In the genomic region with DNA sequence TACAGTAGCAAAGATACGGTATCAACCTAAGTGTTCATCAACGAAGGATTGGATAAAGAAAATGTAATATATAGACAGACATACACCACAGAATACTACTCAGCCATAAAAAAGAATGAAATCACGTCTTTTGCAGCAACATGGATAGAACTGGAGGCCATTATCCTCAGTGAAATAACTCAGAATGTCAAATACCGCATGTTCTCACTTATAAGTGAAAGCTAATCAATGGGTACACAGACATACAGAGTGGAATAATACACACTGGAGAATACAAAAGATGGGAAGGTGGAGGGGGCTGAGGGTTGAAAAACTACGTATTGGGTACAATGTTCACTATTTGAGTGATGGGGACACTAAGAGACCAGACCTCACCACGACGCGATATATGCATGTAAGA, we compare ENCODE assay signal across 10 cellular contexts. TPM values are rescaled to one million over a fixed set of nuclear protein-coding genes. Genes with fewer than 3 reads are reported as not detected.
DNase-seq lines count a peak whose midpoint lies in the region; ATAC-seq and TF ChIP-seq lines count a peak whose summit lies in the region.
"Had no signal": no experiment of that assay in that cellular context is flagged by ENCODE, and none has a peak within 500 bp of the region (broad histone marks: within the 10 kb centered on the region; RNA-seq: fewer than 3 reads in every experiment).

No MANE protein-coding gene starts in this region.

- no peaks in the 10 kb centered on the region for H3K27me3 ChIP-seq in cardiac muscle cell
- H3K27me3 ChIP-seq in right cardiac atrium (ENCODE audit: control insufficient read depth, insufficient read depth) = no peaks in the 10 kb centered on the region
- no peaks in the 10 kb centered on the region for H3K27me3 ChIP-seq in hepatocyte
- no peaks in the 10 kb centered on the region for H3K27me3 ChIP-seq in stomach

- POLR2A ChIA-PET in activated CD4-positive, alpha-beta memory T cell treated with anti-CD3 and anti-CD28 coated beads for 36 hours (lab: Charles Lee) = no interaction called here

- TF ChIP-seq CTCF in cardiac muscle cell (IDR thresholded peaks at IDR 0.05; ENCODE audit: low read depth, low read length) (no peak), hepatocyte (IDR thresholded peaks at IDR 0.05; ENCODE audit: poor library complexity) (no peak), stomach (IDR thresholded peaks at IDR 0.05) (no peak)

- H3K27ac ChIP-seq in cardiac muscle cell (no peak overlapping the region), right cardiac atrium (ENCODE audit: low read length) (no peak overlapping the region), hepatocyte (no peak overlapping the region), stomach (no peak overlapping the region)

- H3K4me2 ChIP-seq in hepatocyte = peak overlapping the region; percentile 81

- no peaks in the 10 kb centered on the region for H3K9me2 ChIP-seq in hepatocyte (replicated peaks; ENCODE audit: insufficient read depth)

- H3K4me3 ChIP-seq in cardiac muscle cell (peak overlapping the region; percentile 77), right cardiac atrium (ENCODE audit: low read length) (no peak overlapping the region), hepatocyte (no peak overlapping the region), stomach (peak overlapping the region in 3 of 4 donors; percentile 65 to 91 (median 91))

- H3K4me1 Mint-ChIP-seq in activated CD4-positive, alpha-beta memory T cell treated with anti-CD3 and anti-CD28 coated beads for 36 hours (ENCODE audit: low read depth) = peaks cover 14% of the 10 kb centered on the region

- ATAC-seq in right cardiac atrium = no peak

- H3K4me1 ChIP-seq in cardiac muscle cell (ENCODE audit: low read depth) (peaks cover 5% of the 10 kb centered on the region), right cardiac atrium (ENCODE audit: control insufficient read depth, insufficient read depth, low read length) (peaks cover 3% of the 10 kb centered on the region), hepatocyte (ENCODE audit: insufficient read depth) (no peaks in the 10 kb centered on the region), stomach (peaks cover 0 to 25% (median 14%) of the 10 kb centered on the region in 4 donors)

- WGBS in right cardiac atrium = 78% methylated on average over 8 of the region's 8 CpGs
- 82% methylated on average over 8 of the region's 8 CpGs for WGBS in hepatocyte (ENCODE audit: low lambda C conversion rate, missing lambda C conversion rate)
- WGBS in stomach, 5 donors = 66 to 76% (median 68%) methylated on average over 8 of the region's 8 CpGs

- peak overlapping the region; percentile 94 for H3K4me3 Mint-ChIP-seq in activated CD4-positive, alpha-beta memory T cell treated with anti-CD3 and anti-CD28 coated beads for 36 hours

- TF ChIP-seq EP300 in stomach (IDR thresholded peaks at IDR 0.05) = no peak

- no peak for TF ChIP-seq POLR2A in stomach (IDR thresholded peaks at IDR 0.05)

- CTCF ChIA-PET in activated CD4-positive, alpha-beta memory T cell treated with anti-CD3 and anti-CD28 coated beads for 36 hours (lab: Charles Lee) = interaction anchor here (0.7 to 2.8 kb wide), 4 partner anchors 15 to 57 kb away, joined by 4 to 17 read pairs (median 16); no protein-coding TSS in a partner anchor

- peak overlapping the region; percentile 19 for H2AFZ ChIP-seq in hepatocyte

- H3K9me3 ChIP-seq in cardiac muscle cell (ENCODE audit: low read depth) (no peaks in the 10 kb centered on the region), right cardiac atrium (ENCODE audit: control insufficient read depth, low read length) (no peaks in the 10 kb centered on the region), hepatocyte (ENCODE audit: low read depth) (no peaks in the 10 kb centered on the region), stomach (no peaks in the 10 kb centered on the region)

- H3K36me3 Mint-ChIP-seq in activated CD4-positive, alpha-beta memory T cell treated with anti-CD3 and anti-CD28 coated beads for 36 hours = peaks cover 17% of the 10 kb centered on the region

- no peaks in the 10 kb centered on the region for H4K20me1 ChIP-seq in hepatocyte (ENCODE audit: insufficient read depth, poor library complexity, severe bottlenecking)

- peaks cover 54% of the 10 kb centered on the region for H3K79me2 ChIP-seq in hepatocyte

- H3K9me3 Mint-ChIP-seq in activated CD4-positive, alpha-beta memory T cell treated with anti-CD3 and anti-CD28 coated beads for 36 hours = no peaks in the 10 kb centered on the region

- no peak for DNase-seq in cardiac muscle cell (ENCODE audit: low read depth in 1 of 2, low spot score in 1 of 2)
- DNase-seq in right cardiac atrium = no peak
- no peak for DNase-seq in activated CD4-positive, alpha-beta memory T cell treated with anti-CD3 and anti-CD28 coated beads for 36 hours
- no peak for DNase-seq in hepatocyte (ENCODE audit: low spot score)
- DNase-seq in stomach = no peak
- no peak for DNase-seq in stimulated activated naive CD4-positive, alpha-beta T cell (lab: John Stamatoyannopoulos, UW)
- DNase-seq in cortex of kidney (lab: John Stamatoyannopoulos, UW) = no peak
- no peak for DNase-seq in GM19238 (ENCODE audit: insufficient read length, low spot score)
- DNase-seq: DMS 273 treated with DMSO at 0.1 percent for 48 hours, kidney glomerular epithelial cell had no signal

- peaks cover 2% of the 10 kb centered on the region for H3K27me3 Mint-ChIP-seq in activated CD4-positive, alpha-beta memory T cell treated with anti-CD3 and anti-CD28 coated beads for 36 hours

- H3K27ac Mint-ChIP-seq in activated CD4-positive, alpha-beta memory T cell treated with anti-CD3 and anti-CD28 coated beads for 36 hours = peak overlapping the region; percentile 40

- H3K36me3 ChIP-seq in cardiac muscle cell (no peaks in the 10 kb centered on the region), hepatocyte (replicated peaks; ENCODE audit: insufficient read depth, low read depth) (no peaks in the 10 kb centered on the region), stomach (no peaks in the 10 kb centered on the region)

- intact Hi-C loops in right cardiac atrium (cut with DNase I) (no loop called here), stomach (cut with DNase I; ENCODE audit: low total_unique reads) (no loop called here)
- intact Hi-C loops in activated CD4-positive, alpha-beta memory T cell treated with anti-CD3 and anti-CD28 coated beads for 36 hours (cut with micrococcal nuclease) = no loop called here

RNA-seq across cellular contexts. Expression of gene RACGAP1, which starts 1.1 kb away (rescaled TPM):
- total RNA-seq in cardiac muscle cell = 10.4 and 63.9 TPM in 2 replicates
- 13.4 and 57.3 TPM in 2 replicates for polyA plus RNA-seq in cardiac muscle cell
- total RNA-seq in right cardiac atrium = 1 to 10 TPM; 3.2 to 8.2 (median 6.3) TPM
- 1.5 TPM for polyA plus RNA-seq in right cardiac atrium
- 100 to 1,000 TPM; 145 to 152 TPM for total RNA-seq in activated CD4-positive, alpha-beta memory T cell treated with anti-CD3 and anti-CD28 coated beads for 36 hours
- total RNA-seq in hepatocyte = 22.1 and 22.2 TPM in 2 replicates
- 12.6 and 17.3 TPM in 2 replicates for polyA plus RNA-seq in hepatocyte
- total RNA-seq in stomach = 10 to 100 TPM in 4 of 5 donors, 1 to 10 TPM in 1; 9.3 to 36.7 (median 12.9) TPM
- 10 to 100 TPM in 2 of 3 donors, 1 to 10 TPM in 1; 7.9 to 13.4 (median 11.2) TPM for polyA plus RNA-seq in stomach

RNA-seq across cellular contexts. Expression of gene ASIC1, which starts 33.2 kb away (rescaled TPM):
- total RNA-seq in cardiac muscle cell (5.0 and 7.0 TPM in 2 replicates), right cardiac atrium (1 to 10 TPM; 1.3 to 4.5 (median 3.2) TPM), hepatocyte (2.4 and 3.1 TPM in 2 replicates), stomach (1 to 10 TPM in 2 of 5 donors, under 1 TPM in 2, not detected in 1; 0.45 to 3.5 (median 1.3) TPM)
- polyA plus RNA-seq in cardiac muscle cell (4.6 and 6.9 TPM in 2 replicates), right cardiac atrium (2.0 TPM), hepatocyte (4.6 and 6.7 TPM in 2 replicates), stomach (1 to 10 TPM in 2 of 3 donors, under 1 TPM in 1; 0.92 to 2.6 (median 1.2) TPM)
- 1 to 10 TPM; 1.1 to 1.6 TPM for total RNA-seq in activated CD4-positive, alpha-beta memory T cell treated with anti-CD3 and anti-CD28 coated beads for 36 hours

RNA-seq across cellular contexts. Expression of gene AQP6, which starts 51.5 kb away (rescaled TPM):
- total RNA-seq in cardiac muscle cell = 1.8 TPM in 1 of 2 replicates, not detected in the other
- 0.26 and 0.42 TPM in 2 replicates for polyA plus RNA-seq in cardiac muscle cell
- under 1 TPM in 3 of 4 donors, not detected in 1; 0.15 to 0.25 (median 0.17) TPM for total RNA-seq in right cardiac atrium
- polyA plus RNA-seq in right cardiac atrium = 0.32 TPM
- total RNA-seq in activated CD4-positive, alpha-beta memory T cell treated with anti-CD3 and anti-CD28 coated beads for 36 hours = not detected
- total RNA-seq in hepatocyte = not detected in 2 replicates
- polyA plus RNA-seq in hepatocyte = 0.23 TPM in 1 of 2 replicates, not detected in the other
- total RNA-seq in stomach = under 1 TPM in 2 of 5 donors, not detected in 3; 0.18 to 0.45 TPM
- polyA plus RNA-seq in stomach = under 1 TPM in 1 of 3 donors, not detected in 2; 0.58 TPM

Comparison
In these comparisons a context has a peak if more than half of its experiments do, and no peak if none do; other contexts are left out.
1. H3K4me3 ChIP-seq: peak in cardiac muscle cell (single experiment) and stomach (3 of 4); none in right cardiac atrium (single experiment) and hepatocyte (single experiment).